9 cellular contexts compared by ENCODE assay signal in genomic region chr11:32434387-32435151, GRCh38. TPM values are rescaled to one million over a fixed set of nuclear protein-coding genes. Genes with fewer than 3 reads are reported as not detected.
A peak's percentile ranks its signal among the peaks of the same experiment; 100 is the strongest.
DNase-seq lines count a peak whose midpoint lies in the region; ATAC-seq, FAIRE-seq and TF ChIP-seq lines count a peak whose summit lies in the region.
"Had no signal": no experiment of that assay in that cellular context is flagged by ENCODE, and none has a peak within 500 bp of the region (broad histone marks: within the 10 kb centered on the region; RNA-seq: fewer than 3 reads in every experiment).

No MANE protein-coding gene starts in this region.

- H3K9me3 ChIP-seq in colonic mucosa (no peaks in the 10 kb centered on the region), GM23248 (ENCODE audit: low read depth) (no peaks in the 10 kb centered on the region)

- H3K9me2 ChIP-seq in GM23248 (ENCODE audit: insufficient read depth): no peaks in the 10 kb centered on the region

- no peak overlapping the region for H3K4me3 ChIP-seq in colonic mucosa
- H3K4me3 ChIP-seq in GM23248: no peak overlapping the region

- H3K27me3 ChIP-seq in colonic mucosa: peaks cover 94% of the 10 kb centered on the region
- peaks cover 98% of the 10 kb centered on the region for H3K27me3 ChIP-seq in GM23248 (replicated peaks; ENCODE audit: insufficient read depth)

- H3F3A ChIP-seq in GM23248 (ENCODE audit: insufficient read depth): no peaks in the 10 kb centered on the region

- WGBS in GM23248 (ENCODE audit: low coverage in 1 of 2, low lambda C conversion rate in 2 of 2, missing lambda C conversion rate in 2 of 2), 2 experiments: 5 to 6% methylated on average over 44 to 74 of the region's 75 CpGs

- no peak overlapping the region for H3K4me2 ChIP-seq in GM23248 (ENCODE audit: unreplicated experiment)

- DNase-seq in SIG-M5 treated with dmso at 0.1 percent for 504 hours (lab: John Stamatoyannopoulos, UW; ENCODE audit: unreplicated experiment) (peak; percentile 68), SIG-M5 (lab: John Stamatoyannopoulos, UW) (no peak), RCC 7860 (ENCODE audit: low spot score) (peak; percentile 60), left cardiac atrium (peak; percentile 61), colonic mucosa (no peak), GM23248 (no peak)
- no peak for DNase-seq in stimulated activated naive B cell treated with anti-CD40 and anti-IgM and Interleukin-4, amounts not matched to agents 10 μg/mL and 1 μg/mL and 100 μg/mL, for 72 hours
- DNase-seq in naive thymus-derived CD8-positive, alpha-beta T cell: no peak
- DNase-seq: stimulated activated CD4-positive, alpha-beta T cell treated with anti-CD3 and anti-CD28 coated beads, Interleukin-2, amount 100 ng/mL, for 48 hours had no signal

- H3K9ac ChIP-seq in colonic mucosa (ENCODE audit: low read depth in 2 of 2, low read length in 2 of 2) (no peak overlapping the region), GM23248 (no peak overlapping the region)

- H3K27ac Mint-ChIP-seq in stimulated activated naive B cell treated with anti-CD40 and anti-IgM and Interleukin-4, amounts not matched to agents 10 μg/mL and 1 μg/mL and 100 μg/mL, for 72 hours: peak overlapping the region; percentile 92
- no peak overlapping the region for H3K27ac Mint-ChIP-seq in naive thymus-derived CD8-positive, alpha-beta T cell

- no peaks in the 10 kb centered on the region for H4K20me1 ChIP-seq in GM23248 (ENCODE audit: insufficient read depth)

- H3K79me2 ChIP-seq in GM23248 (ENCODE audit: insufficient read depth): no peaks in the 10 kb centered on the region

- intact Hi-C loops in left cardiac atrium (cut with DNase I) (no loop called here), colonic mucosa (cut with DNase I) (no loop called here)

- no peak overlapping the region for H2AFZ ChIP-seq in GM23248

- POLR2A ChIA-PET in naive thymus-derived CD8-positive, alpha-beta T cell (lab: Charles Lee): no interaction called here

- ATAC-seq in left cardiac atrium: peak; percentile 3 to 16
- no peak for ATAC-seq in stimulated activated naive B cell treated with anti-CD40 and anti-IgM and Interleukin-4, amounts not matched to agents 10 μg/mL and 1 μg/mL and 100 μg/mL, for 72 hours (replicated peaks)
- no peak for ATAC-seq in naive thymus-derived CD8-positive, alpha-beta T cell

- TF ChIP-seq CTCF in colonic mucosa (IDR thresholded peaks at IDR 0.05): no peak

- in situ Hi-C loops in GM23248 (cut with MboI): no loop called here

- H3K4me1 Mint-ChIP-seq in stimulated activated naive B cell treated with anti-CD40 and anti-IgM and Interleukin-4, amounts not matched to agents 10 μg/mL and 1 μg/mL and 100 μg/mL, for 72 hours: peaks cover 19 to 58% of the 10 kb centered on the region in 2 donors
- peaks cover 15 to 49% (median 43%) of the 10 kb centered on the region in 4 donors for H3K4me1 Mint-ChIP-seq in naive thymus-derived CD8-positive, alpha-beta T cell

- no peaks in the 10 kb centered on the region for H3K4me1 ChIP-seq in colonic mucosa
- no peaks in the 10 kb centered on the region for H3K4me1 ChIP-seq in GM23248 (ENCODE audit: insufficient read depth)

- no peaks in the 10 kb centered on the region for H3K9me3 Mint-ChIP-seq in stimulated activated naive B cell treated with anti-CD40 and anti-IgM and Interleukin-4, amounts not matched to agents 10 μg/mL and 1 μg/mL and 100 μg/mL, for 72 hours
- H3K9me3 Mint-ChIP-seq in naive thymus-derived CD8-positive, alpha-beta T cell: peaks cover 0 to 4% (median 0%) of the 10 kb centered on the region in 9 donors

- H3K36me3 Mint-ChIP-seq in stimulated activated naive B cell treated with anti-CD40 and anti-IgM and Interleukin-4, amounts not matched to agents 10 μg/mL and 1 μg/mL and 100 μg/mL, for 72 hours: peaks cover 0 to 4% of the 10 kb centered on the region in 2 donors
- peaks cover 0 to 7% (median 0%) of the 10 kb centered on the region in 3 donors for H3K36me3 Mint-ChIP-seq in naive thymus-derived CD8-positive, alpha-beta T cell

- H3K27me3 Mint-ChIP-seq in stimulated activated naive B cell treated with anti-CD40 and anti-IgM and Interleukin-4, amounts not matched to agents 10 μg/mL and 1 μg/mL and 100 μg/mL, for 72 hours: peaks cover 76 to 91% of the 10 kb centered on the region in 2 donors
- peaks cover 34 to 91% (median 70%) of the 10 kb centered on the region in 5 donors for H3K27me3 Mint-ChIP-seq in naive thymus-derived CD8-positive, alpha-beta T cell

- H3K36me3 ChIP-seq in colonic mucosa: no peaks in the 10 kb centered on the region
- H3K36me3 ChIP-seq in GM23248 (ENCODE audit: low read depth): no peaks in the 10 kb centered on the region

- no peak for FAIRE-seq in RCC 7860 (lab: Jason Lieb, UNC)

- H3K27ac ChIP-seq in colonic mucosa: no peak overlapping the region
- no peak overlapping the region for H3K27ac ChIP-seq in GM23248

- H3K4me3 Mint-ChIP-seq in stimulated activated naive B cell treated with anti-CD40 and anti-IgM and Interleukin-4, amounts not matched to agents 10 μg/mL and 1 μg/mL and 100 μg/mL, for 72 hours: peak overlapping the region; percentile 66 to 69
- H3K4me3 Mint-ChIP-seq in naive thymus-derived CD8-positive, alpha-beta T cell: peak overlapping the region in 2 of 10 donors; percentile 38 to 47

RNA-seq across cellular contexts. Expression of gene WT1, which starts 0.8 kb away (rescaled TPM):
- total RNA-seq in left cardiac atrium (1 to 10 TPM; 4.2 to 4.5 TPM), colonic mucosa (under 1 TPM in 1 of 2 donors, not detected in 1; 0.32 TPM)
- not detected in 2 replicates for total RNA-seq in GM23248 (2014; rRNA removed; shearing (Covaris generic))
- polyA plus RNA-seq in GM23248 (2016; fragmentation: Nextera tagmentation; extraction: Ambion mirVana): not detected in 2 replicates
- total RNA-seq in naive thymus-derived CD8-positive, alpha-beta T cell: not detected
- not detected for polyA plus RNA-seq in naive thymus-derived CD8-positive, alpha-beta T cell

Comparison
In these comparisons a context has a peak if more than half of its experiments do, and no peak if none do; other contexts are left out.
1. DNase-seq: peak in SIG-M5 treated with dmso at 0.1 percent for 504 hours (single experiment), RCC 7860 (single experiment) and left cardiac atrium (single experiment); none in SIG-M5 (single experiment), stimulated activated naive B cell treated with anti-CD40 and anti-IgM and Interleukin-4, amounts not matched to agents 10 μg/mL and 1 μg/mL and 100 μg/mL, for 72 hours (single experiment), colonic mucosa (single experiment), GM23248 (single experiment) and naive thymus-derived CD8-positive, alpha-beta T cell (0 of 10).
2. ATAC-seq: peak in left cardiac atrium (2 of 2); none in stimulated activated naive B cell treated with anti-CD40 and anti-IgM and Interleukin-4, amounts not matched to agents 10 μg/mL and 1 μg/mL and 100 μg/mL, for 72 hours (0 of 2) and naive thymus-derived CD8-positive, alpha-beta T cell (0 of 2).